Comparison of ENCODE assay signal across 3 cellular contexts in the genomic region with DNA sequence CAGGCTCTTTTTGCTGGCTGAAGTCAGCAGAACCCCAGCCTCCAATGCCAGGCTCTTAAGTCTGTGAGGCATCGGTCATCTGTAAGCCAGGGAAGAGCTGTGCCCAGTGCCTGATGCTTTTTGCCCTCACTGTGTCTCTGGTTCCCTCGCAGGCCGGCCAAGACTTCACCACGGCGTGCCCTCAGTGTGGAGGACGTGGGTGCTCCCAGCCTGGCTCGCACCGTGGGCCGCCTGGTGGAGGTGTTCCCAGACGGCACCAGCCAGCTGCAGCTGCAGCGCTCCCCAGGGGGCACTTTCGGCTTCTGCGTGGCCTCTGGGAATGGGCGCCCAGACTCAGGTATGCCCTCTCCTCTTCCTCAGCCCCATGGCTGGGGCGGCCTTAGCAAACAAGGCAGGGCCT.
A peak's percentile ranks its signal among the peaks of the same experiment; 100 is the strongest.
TF ChIP-seq lines count a peak whose summit lies in the region.

No MANE protein-coding gene starts in this region.

TF ChIP-seq in HepG2, 621 proteins besides CTCF, POLR2A, EP300 and RAD21:
- TF ChIP-seq KLF6 (CRISPR knock-in tag; IDR thresholded peaks at IDR 0.05) (no peak), PHF5A (CRISPR knock-in tag; IDR thresholded peaks at IDR 0.05; ENCODE audit: low read depth, unreplicated experiment) (no peak), CHCHD3 (CRISPR knock-in tag; IDR thresholded peaks at IDR 0.05) (no peak)
- TF ChIP-seq, protein P1, sequence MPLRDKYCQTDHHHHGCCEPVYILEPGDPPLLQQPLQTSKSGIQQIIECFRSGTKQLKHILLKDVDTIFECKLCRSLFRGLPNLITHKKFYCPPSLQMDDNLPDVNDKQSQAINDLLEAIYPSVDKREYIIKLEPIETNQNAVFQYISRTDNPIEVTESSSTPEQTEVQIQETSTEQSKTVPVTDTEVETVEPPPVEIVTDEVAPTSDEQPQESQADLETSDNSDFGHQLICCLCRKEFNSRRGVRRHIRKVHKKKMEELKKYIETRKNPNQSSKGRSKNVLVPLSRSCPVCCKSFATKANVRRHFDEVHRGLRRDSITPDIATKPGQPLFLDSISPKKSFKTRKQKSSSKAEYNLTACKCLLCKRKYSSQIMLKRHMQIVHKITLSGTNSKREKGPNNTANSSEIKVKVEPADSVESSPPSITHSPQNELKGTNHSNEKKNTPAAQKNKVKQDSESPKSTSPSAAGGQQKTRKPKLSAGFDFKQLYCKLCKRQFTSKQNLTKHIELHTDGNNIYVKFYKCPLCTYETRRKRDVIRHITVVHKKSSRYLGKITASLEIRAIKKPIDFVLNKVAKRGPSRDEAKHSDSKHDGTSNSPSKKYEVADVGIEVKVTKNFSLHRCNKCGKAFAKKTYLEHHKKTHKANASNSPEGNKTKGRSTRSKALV (CRISPR knock-in tag; IDR thresholded peaks at IDR 0.05) = no peak
TF ChIP-seq in HepG2: peak in this region for 0.

TF ChIP-seq in HEK293, 187 proteins besides CTCF, POLR2A, EP300 and RAD21:
- TF ChIP-seq, protein P2, sequence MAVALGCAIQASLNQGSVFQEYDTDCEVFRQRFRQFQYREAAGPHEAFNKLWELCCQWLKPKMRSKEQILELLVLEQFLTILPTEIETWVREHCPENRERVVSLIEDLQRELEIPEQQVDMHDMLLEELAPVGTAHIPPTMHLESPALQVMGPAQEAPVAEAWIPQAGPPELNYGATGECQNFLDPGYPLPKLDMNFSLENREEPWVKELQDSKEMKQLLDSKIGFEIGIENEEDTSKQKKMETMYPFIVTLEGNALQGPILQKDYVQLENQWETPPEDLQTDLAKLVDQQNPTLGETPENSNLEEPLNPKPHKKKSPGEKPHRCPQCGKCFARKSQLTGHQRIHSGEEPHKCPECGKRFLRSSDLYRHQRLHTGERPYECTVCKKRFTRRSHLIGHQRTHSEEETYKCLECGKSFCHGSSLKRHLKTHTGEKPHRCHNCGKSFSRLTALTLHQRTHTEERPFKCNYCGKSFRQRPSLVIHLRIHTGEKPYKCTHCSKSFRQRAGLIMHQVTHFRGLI (tag by site-specific recombination; IDR thresholded peaks at IDR 0.05) = peak; percentile 62; the same call in 1 of the 2 replicates
- no peak for TF ChIP-seq SETDB1 (IDR thresholded peaks at IDR 0.05; ENCODE audit: insufficient read length, low read length)

TF ChIP-seq in K562, 482 proteins besides CTCF, POLR2A, EP300 and RAD21:
- 0 out of 2 replicates have a peak, but pooled peaks have one; percentile 16 for TF ChIP-seq POLR2G (IDR thresholded peaks at IDR 0.05; ENCODE audit: low read depth, low read length)
- no peak for TF ChIP-seq ZNF146 (CRISPR knock-in tag; IDR thresholded peaks at IDR 0.05; ENCODE audit: unreplicated experiment)
- TF ChIP-seq, protein P3, sequence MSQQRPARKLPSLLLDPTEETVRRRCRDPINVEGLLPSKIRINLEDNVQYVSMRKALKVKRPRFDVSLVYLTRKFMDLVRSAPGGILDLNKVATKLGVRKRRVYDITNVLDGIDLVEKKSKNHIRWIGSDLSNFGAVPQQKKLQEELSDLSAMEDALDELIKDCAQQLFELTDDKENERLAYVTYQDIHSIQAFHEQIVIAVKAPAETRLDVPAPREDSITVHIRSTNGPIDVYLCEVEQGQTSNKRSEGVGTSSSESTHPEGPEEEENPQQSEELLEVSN (IDR thresholded peaks at IDR 0.05; ENCODE audit: borderline replicate concordance in 1 of 2, extremely low read depth in 1 of 2, insufficient read depth in 1 of 2, insufficient read length in 1 of 2, low read depth in 1 of 2, low read length in 1 of 2, poor library complexity in 1 of 2, severe bottlenecking in 1 of 2) = no peak
- TF ChIP-seq NFIX (CRISPR knock-in tag; IDR thresholded peaks at IDR 0.05; ENCODE audit: low read depth) = no peak
TF ChIP-seq in K562: peak in this region for 1.
